2 cellular contexts compared by ENCODE assay signal in the genomic region with DNA sequence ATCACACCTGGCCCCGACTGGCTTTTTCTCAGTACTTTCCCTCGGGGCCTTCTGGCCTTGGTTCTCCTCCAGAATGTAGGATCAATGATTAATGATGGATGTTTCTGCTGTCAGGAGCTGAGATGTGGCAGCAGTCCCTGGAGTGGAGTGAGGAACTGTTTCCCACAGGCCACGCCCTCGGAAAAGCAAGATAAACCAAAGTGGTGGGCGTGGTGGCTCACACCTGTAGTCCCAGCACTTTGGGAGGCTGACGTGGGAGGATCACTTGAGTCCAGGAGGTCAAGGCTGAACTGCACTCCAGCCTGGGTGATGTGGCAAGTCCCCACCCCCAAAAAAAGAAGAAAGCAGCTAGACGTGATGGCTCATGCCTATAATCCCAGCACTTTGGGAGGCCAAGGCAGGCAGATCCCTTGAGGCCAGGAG.
TF ChIP-seq lines count a peak whose summit lies in the region.

No MANE protein-coding gene starts in this region.

TF ChIP-seq in HepG2, 621 proteins besides CTCF, POLR2A, EP300 and RAD21 (continues in another document):
- TF ChIP-seq MXI1 (IDR thresholded peaks at IDR 0.05; ENCODE audit: borderline replicate concordance, low read depth, low read length): no peak
- peak; percentile 37; the same call in 1 of the 2 replicates for TF ChIP-seq NCOA2 (CRISPR knock-in tag; IDR thresholded peaks at IDR 0.05)
- TF ChIP-seq ARID3A (IDR thresholded peaks at IDR 0.05; ENCODE audit: low read depth, low read length): no peak
- TF ChIP-seq KLF15 (CRISPR knock-in tag; IDR thresholded peaks at IDR 0.05; ENCODE audit: borderline replicate concordance): no peak
- no peak for TF ChIP-seq EEA1 (CRISPR knock-in tag; IDR thresholded peaks at IDR 0.05; ENCODE audit: borderline replicate concordance)
- TF ChIP-seq PBX2 (CRISPR knock-in tag; IDR thresholded peaks at IDR 0.05): 0 out of 2 replicates have a peak, but pooled peaks have one; percentile 9
- TF ChIP-seq, protein P1, sequence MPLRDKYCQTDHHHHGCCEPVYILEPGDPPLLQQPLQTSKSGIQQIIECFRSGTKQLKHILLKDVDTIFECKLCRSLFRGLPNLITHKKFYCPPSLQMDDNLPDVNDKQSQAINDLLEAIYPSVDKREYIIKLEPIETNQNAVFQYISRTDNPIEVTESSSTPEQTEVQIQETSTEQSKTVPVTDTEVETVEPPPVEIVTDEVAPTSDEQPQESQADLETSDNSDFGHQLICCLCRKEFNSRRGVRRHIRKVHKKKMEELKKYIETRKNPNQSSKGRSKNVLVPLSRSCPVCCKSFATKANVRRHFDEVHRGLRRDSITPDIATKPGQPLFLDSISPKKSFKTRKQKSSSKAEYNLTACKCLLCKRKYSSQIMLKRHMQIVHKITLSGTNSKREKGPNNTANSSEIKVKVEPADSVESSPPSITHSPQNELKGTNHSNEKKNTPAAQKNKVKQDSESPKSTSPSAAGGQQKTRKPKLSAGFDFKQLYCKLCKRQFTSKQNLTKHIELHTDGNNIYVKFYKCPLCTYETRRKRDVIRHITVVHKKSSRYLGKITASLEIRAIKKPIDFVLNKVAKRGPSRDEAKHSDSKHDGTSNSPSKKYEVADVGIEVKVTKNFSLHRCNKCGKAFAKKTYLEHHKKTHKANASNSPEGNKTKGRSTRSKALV (CRISPR knock-in tag; IDR thresholded peaks at IDR 0.05): no peak
- TF ChIP-seq ELF1 (CRISPR knock-in tag; IDR thresholded peaks at IDR 0.05): no peak
- TF ChIP-seq JUNB (CRISPR knock-in tag; IDR thresholded peaks at IDR 0.05; ENCODE audit: borderline replicate concordance): no peak
- no peak for TF ChIP-seq THAP8 (CRISPR knock-in tag; IDR thresholded peaks at IDR 0.05; ENCODE audit: borderline replicate concordance)
- no peak for TF ChIP-seq FIP1L1 (IDR thresholded peaks at IDR 0.05; ENCODE audit: borderline replicate concordance, insufficient read depth, low read depth, low read length)
- no peak for TF ChIP-seq ATF1 (CRISPR knock-in tag; IDR thresholded peaks at IDR 0.05)
- no peak for TF ChIP-seq MTA1 (CRISPR knock-in tag; IDR thresholded peaks at IDR 0.05; ENCODE audit: borderline replicate concordance)
- TF ChIP-seq, protein P2, sequence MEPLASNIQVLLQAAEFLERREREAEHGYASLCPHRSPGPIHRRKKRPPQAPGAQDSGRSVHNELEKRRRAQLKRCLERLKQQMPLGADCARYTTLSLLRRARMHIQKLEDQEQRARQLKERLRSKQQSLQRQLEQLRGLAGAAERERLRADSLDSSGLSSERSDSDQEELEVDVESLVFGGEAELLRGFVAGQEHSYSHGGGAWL (CRISPR knock-in tag; IDR thresholded peaks at IDR 0.05): no peak
- no peak for TF ChIP-seq ZFP37 (CRISPR knock-in tag; IDR thresholded peaks at IDR 0.05; ENCODE audit: borderline replicate concordance)
- TF ChIP-seq, protein P3, sequence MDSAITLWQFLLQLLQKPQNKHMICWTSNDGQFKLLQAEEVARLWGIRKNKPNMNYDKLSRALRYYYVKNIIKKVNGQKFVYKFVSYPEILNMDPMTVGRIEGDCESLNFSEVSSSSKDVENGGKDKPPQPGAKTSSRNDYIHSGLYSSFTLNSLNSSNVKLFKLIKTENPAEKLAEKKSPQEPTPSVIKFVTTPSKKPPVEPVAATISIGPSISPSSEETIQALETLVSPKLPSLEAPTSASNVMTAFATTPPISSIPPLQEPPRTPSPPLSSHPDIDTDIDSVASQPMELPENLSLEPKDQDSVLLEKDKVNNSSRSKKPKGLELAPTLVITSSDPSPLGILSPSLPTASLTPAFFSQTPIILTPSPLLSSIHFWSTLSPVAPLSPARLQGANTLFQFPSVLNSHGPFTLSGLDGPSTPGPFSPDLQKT (CRISPR knock-in tag; IDR thresholded peaks at IDR 0.05; ENCODE audit: borderline replicate concordance): no peak
- TF ChIP-seq KAT7 (CRISPR knock-in tag; IDR thresholded peaks at IDR 0.05; ENCODE audit: borderline replicate concordance): no peak
- TF ChIP-seq ATRX (CRISPR knock-in tag; IDR thresholded peaks at IDR 0.05; ENCODE audit: borderline replicate concordance): no peak
- TF ChIP-seq ZNF556 (CRISPR knock-in tag; IDR thresholded peaks at IDR 0.05; ENCODE audit: borderline replicate concordance): no peak
- no peak for TF ChIP-seq HMG20B (CRISPR knock-in tag; conservative IDR thresholded peaks at IDR 0.05)
- TF ChIP-seq SRSF1 (optimal IDR thresholded peaks at IDR 0.05; ENCODE audit: low read depth, low read length): no peak
- no peak for TF ChIP-seq ZBTB38 (CRISPR knock-in tag; IDR thresholded peaks at IDR 0.05)

TF ChIP-seq in SK-N-SH, 30 proteins besides CTCF, POLR2A, EP300 and RAD21:
- no peak for TF ChIP-seq FOSL2 (IDR thresholded peaks at IDR 0.05; ENCODE audit: borderline replicate concordance, low read depth)
- TF ChIP-seq FOXM1 (IDR thresholded peaks at IDR 0.05; ENCODE audit: low read depth): no peak
- TF ChIP-seq, protein P4, sequence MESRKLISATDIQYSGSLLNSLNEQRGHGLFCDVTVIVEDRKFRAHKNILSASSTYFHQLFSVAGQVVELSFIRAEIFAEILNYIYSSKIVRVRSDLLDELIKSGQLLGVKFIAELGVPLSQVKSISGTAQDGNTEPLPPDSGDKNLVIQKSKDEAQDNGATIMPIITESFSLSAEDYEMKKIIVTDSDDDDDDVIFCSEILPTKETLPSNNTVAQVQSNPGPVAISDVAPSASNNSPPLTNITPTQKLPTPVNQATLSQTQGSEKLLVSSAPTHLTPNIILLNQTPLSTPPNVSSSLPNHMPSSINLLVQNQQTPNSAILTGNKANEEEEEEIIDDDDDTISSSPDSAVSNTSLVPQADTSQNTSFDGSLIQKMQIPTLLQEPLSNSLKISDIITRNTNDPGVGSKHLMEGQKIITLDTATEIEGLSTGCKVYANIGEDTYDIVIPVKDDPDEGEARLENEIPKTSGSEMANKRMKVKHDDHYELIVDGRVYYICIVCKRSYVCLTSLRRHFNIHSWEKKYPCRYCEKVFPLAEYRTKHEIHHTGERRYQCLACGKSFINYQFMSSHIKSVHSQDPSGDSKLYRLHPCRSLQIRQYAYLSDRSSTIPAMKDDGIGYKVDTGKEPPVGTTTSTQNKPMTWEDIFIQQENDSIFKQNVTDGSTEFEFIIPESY (IDR thresholded peaks at IDR 0.05; ENCODE audit: borderline replicate concordance, low read depth): no peak
- TF ChIP-seq, protein P5, sequence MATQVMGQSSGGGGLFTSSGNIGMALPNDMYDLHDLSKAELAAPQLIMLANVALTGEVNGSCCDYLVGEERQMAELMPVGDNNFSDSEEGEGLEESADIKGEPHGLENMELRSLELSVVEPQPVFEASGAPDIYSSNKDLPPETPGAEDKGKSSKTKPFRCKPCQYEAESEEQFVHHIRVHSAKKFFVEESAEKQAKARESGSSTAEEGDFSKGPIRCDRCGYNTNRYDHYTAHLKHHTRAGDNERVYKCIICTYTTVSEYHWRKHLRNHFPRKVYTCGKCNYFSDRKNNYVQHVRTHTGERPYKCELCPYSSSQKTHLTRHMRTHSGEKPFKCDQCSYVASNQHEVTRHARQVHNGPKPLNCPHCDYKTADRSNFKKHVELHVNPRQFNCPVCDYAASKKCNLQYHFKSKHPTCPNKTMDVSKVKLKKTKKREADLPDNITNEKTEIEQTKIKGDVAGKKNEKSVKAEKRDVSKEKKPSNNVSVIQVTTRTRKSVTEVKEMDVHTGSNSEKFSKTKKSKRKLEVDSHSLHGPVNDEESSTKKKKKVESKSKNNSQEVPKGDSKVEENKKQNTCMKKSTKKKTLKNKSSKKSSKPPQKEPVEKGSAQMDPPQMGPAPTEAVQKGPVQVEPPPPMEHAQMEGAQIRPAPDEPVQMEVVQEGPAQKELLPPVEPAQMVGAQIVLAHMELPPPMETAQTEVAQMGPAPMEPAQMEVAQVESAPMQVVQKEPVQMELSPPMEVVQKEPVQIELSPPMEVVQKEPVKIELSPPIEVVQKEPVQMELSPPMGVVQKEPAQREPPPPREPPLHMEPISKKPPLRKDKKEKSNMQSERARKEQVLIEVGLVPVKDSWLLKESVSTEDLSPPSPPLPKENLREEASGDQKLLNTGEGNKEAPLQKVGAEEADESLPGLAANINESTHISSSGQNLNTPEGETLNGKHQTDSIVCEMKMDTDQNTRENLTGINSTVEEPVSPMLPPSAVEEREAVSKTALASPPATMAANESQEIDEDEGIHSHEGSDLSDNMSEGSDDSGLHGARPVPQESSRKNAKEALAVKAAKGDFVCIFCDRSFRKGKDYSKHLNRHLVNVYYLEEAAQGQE (IDR thresholded peaks at IDR 0.05; ENCODE audit: low read depth, low read length): no peak
